In genomic region chr19:41531438-41532311, GRCh38 we compare ENCODE assay signal across 8 cellular contexts. TPM values are rescaled to one million over a fixed set of nuclear protein-coding genes. Genes with fewer than 3 reads are reported as not detected.
A peak's percentile ranks its signal among the peaks of the same experiment; 100 is the strongest.
DNase-seq lines count a peak whose midpoint lies in the region; ATAC-seq and TF ChIP-seq lines count a peak whose summit lies in the region.

No MANE protein-coding gene starts in this region.

- peak overlapping the region; percentile 76 for H3K4me3 Mint-ChIP-seq in activated B cell treated with CpG ODN at 0.5 μM for 24 hours
- H3K4me3 Mint-ChIP-seq in central memory CD8-positive, alpha-beta T cell = peak overlapping the region; percentile 66
- H3K4me3 Mint-ChIP-seq in stimulated activated naive B cell treated with anti-CD40 and anti-IgM and Interleukin-4, amounts not matched to agents 10 μg/mL and 1 μg/mL and 100 μg/mL, for 72 hours = peak overlapping the region; percentile 91

- no peak for TF ChIP-seq CTCF in activated B cell treated with CpG ODN at 0.5 μM for 24 hours (IDR thresholded peaks at IDR 0.05)

- H3K4me1 Mint-ChIP-seq in activated B cell treated with CpG ODN at 0.5 μM for 24 hours = peaks cover 84% of the 10 kb centered on the region
- H3K4me1 Mint-ChIP-seq in central memory CD8-positive, alpha-beta T cell = peaks cover 57% of the 10 kb centered on the region
- H3K4me1 Mint-ChIP-seq in stimulated activated naive B cell treated with anti-CD40 and anti-IgM and Interleukin-4, amounts not matched to agents 10 μg/mL and 1 μg/mL and 100 μg/mL, for 72 hours = peaks cover 47 to 71% of the 10 kb centered on the region in 2 donors

- intact Hi-C loops in activated B cell treated with CpG ODN at 0.5 μM for 24 hours (cut with micrococcal nuclease) = loop anchor here (1.0 kb wide), 1 partner anchor 10 kb away; no protein-coding TSS in a partner anchor

- no peaks in the 10 kb centered on the region for H3K27me3 Mint-ChIP-seq in activated B cell treated with CpG ODN at 0.5 μM for 24 hours
- peaks cover 19% of the 10 kb centered on the region for H3K27me3 Mint-ChIP-seq in central memory CD8-positive, alpha-beta T cell
- no peaks in the 10 kb centered on the region for H3K27me3 Mint-ChIP-seq in stimulated activated naive B cell treated with anti-CD40 and anti-IgM and Interleukin-4, amounts not matched to agents 10 μg/mL and 1 μg/mL and 100 μg/mL, for 72 hours

- peak overlapping the region; percentile 86 for H3K27ac Mint-ChIP-seq in activated B cell treated with CpG ODN at 0.5 μM for 24 hours
- peak overlapping the region; percentile 83 for H3K27ac Mint-ChIP-seq in central memory CD8-positive, alpha-beta T cell (ENCODE audit: low read depth)
- H3K27ac Mint-ChIP-seq in stimulated activated naive B cell treated with anti-CD40 and anti-IgM and Interleukin-4, amounts not matched to agents 10 μg/mL and 1 μg/mL and 100 μg/mL, for 72 hours = peak overlapping the region; percentile 98

- peaks cover 19% of the 10 kb centered on the region for H3K9me3 Mint-ChIP-seq in activated B cell treated with CpG ODN at 0.5 μM for 24 hours
- H3K9me3 Mint-ChIP-seq in central memory CD8-positive, alpha-beta T cell = no peaks in the 10 kb centered on the region
- H3K9me3 Mint-ChIP-seq in stimulated activated naive B cell treated with anti-CD40 and anti-IgM and Interleukin-4, amounts not matched to agents 10 μg/mL and 1 μg/mL and 100 μg/mL, for 72 hours = peaks cover 15 to 19% of the 10 kb centered on the region in 2 donors

- peak; percentile 53 for ATAC-seq in HG03521 (IDR thresholded peaks at IDR 0.05; ENCODE audit: unreplicated experiment)
- peak; percentile 78 for ATAC-seq in activated B cell treated with CpG ODN at 0.5 μM for 24 hours (ENCODE audit: low read depth)
- ATAC-seq in central memory CD8-positive, alpha-beta T cell (replicated peaks; ENCODE audit: extremely low read depth, poor library complexity, severe bottlenecking) = peak; percentile 85
- peak; percentile 71 for ATAC-seq in stimulated activated naive B cell treated with anti-CD40 and anti-IgM and Interleukin-4, amounts not matched to agents 10 μg/mL and 1 μg/mL and 100 μg/mL, for 72 hours (replicated peaks)
- ATAC-seq in GM18502 (IDR thresholded peaks at IDR 0.05; ENCODE audit: poor library complexity, unreplicated experiment) = no peak

- H3K36me3 Mint-ChIP-seq in activated B cell treated with CpG ODN at 0.5 μM for 24 hours (ENCODE audit: low read depth) = peaks cover 7% of the 10 kb centered on the region
- H3K36me3 Mint-ChIP-seq in central memory CD8-positive, alpha-beta T cell (ENCODE audit: insufficient read depth) = peaks cover 7% of the 10 kb centered on the region
- peaks cover 26 to 33% of the 10 kb centered on the region in 2 donors for H3K36me3 Mint-ChIP-seq in stimulated activated naive B cell treated with anti-CD40 and anti-IgM and Interleukin-4, amounts not matched to agents 10 μg/mL and 1 μg/mL and 100 μg/mL, for 72 hours

- DNase-seq in GM04504 (ENCODE audit: low read depth) (peak; percentile 11), activated B cell treated with CpG ODN at 0.5 μM for 24 hours (peak; percentile 64), midbrain (lab: John Stamatoyannopoulos, UW) (peak; percentile 41), NK-92 (lab: John Stamatoyannopoulos, UW; ENCODE audit: unreplicated experiment) (no peak)
- DNase-seq in central memory CD8-positive, alpha-beta T cell (ENCODE audit: low spot score in 2 of 2) = peak; percentile 53 to 74
- DNase-seq in stimulated activated naive B cell treated with anti-CD40 and anti-IgM and Interleukin-4, amounts not matched to agents 10 μg/mL and 1 μg/mL and 100 μg/mL, for 72 hours = peak; percentile 89

- POLR2A ChIA-PET in activated B cell treated with CpG ODN at 0.5 μM for 24 hours (lab: Charles Lee) = interaction anchor here (0.5 to 4.2 kb wide), 23 partner anchors 10 to 754 kb away, joined by 3 to 72 read pairs (median 7); partner anchors contain the start of genes B9D2, CEACAM21, DMAC2 and HNRNPUL1

- CTCF ChIA-PET in activated B cell treated with CpG ODN at 0.5 μM for 24 hours (lab: Charles Lee) = interaction anchor here (0.8 to 3.6 kb wide), 6 partner anchors 10 to 82 kb away, joined by 3 to 25 read pairs (median 6); no protein-coding TSS in a partner anchor

RNA-seq across cellular contexts. Expression of gene CEACAM21, which starts 44.3 kb away (rescaled TPM):
- 11.7 and 12.0 TPM in 2 replicates for total RNA-seq in activated B cell treated with CpG ODN at 0.5 μM for 24 hours
